19 cellular contexts compared by ENCODE assay signal in the genomic region with DNA sequence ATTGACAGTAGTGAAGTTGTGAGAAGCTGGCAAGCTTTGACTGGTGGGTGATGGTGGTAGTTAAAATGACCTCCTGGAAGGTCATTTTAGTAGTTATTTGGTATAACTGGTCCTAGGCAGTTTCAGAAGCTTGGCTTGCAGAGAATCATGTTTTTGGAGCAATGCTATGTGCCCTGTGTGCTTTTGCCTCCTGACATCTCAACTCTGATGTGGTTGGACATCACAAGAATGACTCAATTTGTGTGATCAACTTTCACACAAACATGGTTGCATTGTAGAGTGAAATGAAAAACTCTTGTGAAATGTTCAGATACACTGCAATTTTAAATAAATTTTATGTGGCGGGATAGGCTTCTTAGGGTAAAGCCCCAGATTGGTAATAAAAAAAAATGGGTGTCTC. TPM values are rescaled to one million over a fixed set of nuclear protein-coding genes. Genes with fewer than 3 reads are reported as not detected.
DNase-seq lines count a peak whose midpoint lies in the region; ATAC-seq and TF ChIP-seq lines count a peak whose summit lies in the region.
"Had no signal": no experiment of that assay in that cellular context is flagged by ENCODE, and none has a peak within 500 bp of the region (broad histone marks: within the 10 kb centered on the region; RNA-seq: fewer than 3 reads in every experiment).

No MANE protein-coding gene starts in this region.

- H3K27me3 ChIP-seq in stomach = no peaks in the 10 kb centered on the region

- peaks cover 10% of the 10 kb centered on the region for H3K36me3 Mint-ChIP-seq in activated T-cell treated with anti-CD3 and anti-CD28 coated beads, Interleukin-2, amount 50 U/mL, for 24 hours (ENCODE audit: low read depth)
- H3K36me3 Mint-ChIP-seq in activated naive CD8-positive, alpha-beta T cell = peaks cover 4% of the 10 kb centered on the region
- no peaks in the 10 kb centered on the region for H3K36me3 Mint-ChIP-seq in stimulated activated memory B cell treated with anti-CD40 and anti-IgM and Interleukin-4, amounts not matched to agents 10 μg/mL and 1 μg/mL and 100 μg/mL, for 72 hours

- no peaks in the 10 kb centered on the region for H3K27me3 Mint-ChIP-seq in activated T-cell treated with anti-CD3 and anti-CD28 coated beads, Interleukin-2, amount 50 U/mL, for 24 hours
- H3K27me3 Mint-ChIP-seq in activated naive CD8-positive, alpha-beta T cell = no peaks in the 10 kb centered on the region
- no peaks in the 10 kb centered on the region for H3K27me3 Mint-ChIP-seq in stimulated activated memory B cell treated with anti-CD40 and anti-IgM and Interleukin-4, amounts not matched to agents 10 μg/mL and 1 μg/mL and 100 μg/mL, for 72 hours

- intact Hi-C loops in stomach (cut with DNase I; ENCODE audit: low total_unique reads) = no loop called here

- ATAC-seq in stimulated activated memory B cell treated with anti-CD40 and anti-IgM and Interleukin-4, amounts not matched to agents 10 μg/mL and 1 μg/mL and 100 μg/mL, for 72 hours = no peak
- ATAC-seq in HG03045 (IDR thresholded peaks at IDR 0.05; ENCODE audit: unreplicated experiment) = no peak
- ATAC-seq: A549, left colon had no signal

- DNase-seq in activated T-cell treated with anti-CD3 and anti-CD28 coated beads, Interleukin-2, amount 50 U/mL, for 24 hours = no peak
- DNase-seq in activated T-cell treated with anti-CD3 and anti-CD28 coated beads, Interleukin-2, amount 50 U/mL, for 48 hours = no peak
- DNase-seq in NCI-H1048 (lab: John Stamatoyannopoulos, UW) (no peak), stomach (no peak)
- DNase-seq: activated effector memory CD4-positive, alpha-beta T cell treated with Interleukin-2 at 50 U/mL for 16 hours; H7; left colon; mesenchymal stem cell; NCI-H146; NCI-H524 treated with DMSO at 0.1 percent for 48 hours; stimulated activated CD4-positive, alpha-beta T cell treated with anti-CD3 and anti-CD28 coated beads, Interleukin-2, amount 100 ng/mL, for 48 hours; trophoblast cell had no signal

- no peak for TF ChIP-seq EP300 in stomach (IDR thresholded peaks at IDR 0.05)

- no peaks in the 10 kb centered on the region for H3K4me1 ChIP-seq in stomach
- H3K4me1 ChIP-seq: A549 had no signal

- H3K9me3 Mint-ChIP-seq in activated T-cell treated with anti-CD3 and anti-CD28 coated beads, Interleukin-2, amount 50 U/mL, for 24 hours = no peaks in the 10 kb centered on the region
- no peaks in the 10 kb centered on the region for H3K9me3 Mint-ChIP-seq in activated naive CD8-positive, alpha-beta T cell (ENCODE audit: low read depth)
- no peaks in the 10 kb centered on the region for H3K9me3 Mint-ChIP-seq in stimulated activated memory B cell treated with anti-CD40 and anti-IgM and Interleukin-4, amounts not matched to agents 10 μg/mL and 1 μg/mL and 100 μg/mL, for 72 hours

- H3K4me3 Mint-ChIP-seq in activated T-cell treated with anti-CD3 and anti-CD28 coated beads, Interleukin-2, amount 50 U/mL, for 24 hours = peak overlapping the region; percentile 18
- peak overlapping the region; percentile 64 for H3K4me3 Mint-ChIP-seq in activated naive CD8-positive, alpha-beta T cell
- H3K4me3 Mint-ChIP-seq in stimulated activated memory B cell treated with anti-CD40 and anti-IgM and Interleukin-4, amounts not matched to agents 10 μg/mL and 1 μg/mL and 100 μg/mL, for 72 hours = no peak overlapping the region

- no peaks in the 10 kb centered on the region for H3K9me3 ChIP-seq in KOPT-K1 (ENCODE audit: insufficient read depth, low read length, poor library complexity, severe bottlenecking)
- no peaks in the 10 kb centered on the region for H3K9me3 ChIP-seq in stomach
- H3K9me3 ChIP-seq: A549 had no signal

- 84 to 97% (median 90%) methylated on average over 1 of the region's 1 CpG for WGBS in stomach, 5 donors

- H3K27ac ChIP-seq in KOPT-K1 (ENCODE audit: low read depth, low read length, poor library complexity, severe bottlenecking) (peak overlapping the region; percentile 71), stomach (no peak overlapping the region)
- H3K27ac ChIP-seq: A549, epithelial cell of prostate had no signal

- no peak for TF ChIP-seq POLR2A in stomach (IDR thresholded peaks at IDR 0.05)

- peaks cover 62% of the 10 kb centered on the region for H3K4me1 Mint-ChIP-seq in activated T-cell treated with anti-CD3 and anti-CD28 coated beads, Interleukin-2, amount 50 U/mL, for 24 hours (ENCODE audit: low read depth)
- peaks cover 60% of the 10 kb centered on the region for H3K4me1 Mint-ChIP-seq in activated naive CD8-positive, alpha-beta T cell (ENCODE audit: low read depth)
- peaks cover 24% of the 10 kb centered on the region for H3K4me1 Mint-ChIP-seq in stimulated activated memory B cell treated with anti-CD40 and anti-IgM and Interleukin-4, amounts not matched to agents 10 μg/mL and 1 μg/mL and 100 μg/mL, for 72 hours

- H3K36me3 ChIP-seq in KOPT-K1 (ENCODE audit: insufficient read depth, low read length) (no peaks in the 10 kb centered on the region), stomach (no peaks in the 10 kb centered on the region)

- no peak for TF ChIP-seq CTCF in stomach (IDR thresholded peaks at IDR 0.05)

- H3K27ac Mint-ChIP-seq in activated T-cell treated with anti-CD3 and anti-CD28 coated beads, Interleukin-2, amount 50 U/mL, for 24 hours = peak overlapping the region; percentile 53
- peak overlapping the region; percentile 90 for H3K27ac Mint-ChIP-seq in activated naive CD8-positive, alpha-beta T cell
- H3K27ac Mint-ChIP-seq in stimulated activated memory B cell treated with anti-CD40 and anti-IgM and Interleukin-4, amounts not matched to agents 10 μg/mL and 1 μg/mL and 100 μg/mL, for 72 hours = peak overlapping the region; percentile 47

- H3K4me3 ChIP-seq in stomach = no peak overlapping the region
- H3K4me3 ChIP-seq: A549 had no signal

RNA-seq across cellular contexts. Expression of a gene that starts 8.3 kb away (rescaled TPM):
- total RNA-seq in stomach = 1 to 10 TPM in 2 of 5 donors, under 1 TPM in 2, not detected in 1; 0.58 to 4.9 (median 0.99) TPM
- under 1 TPM in 2 of 3 donors, not detected in 1; 0.06 to 0.10 TPM for polyA plus RNA-seq in stomach
- total RNA-seq: H7 had no signal
- polyA plus RNA-seq: BJ had no signal
